In the genomic region with DNA sequence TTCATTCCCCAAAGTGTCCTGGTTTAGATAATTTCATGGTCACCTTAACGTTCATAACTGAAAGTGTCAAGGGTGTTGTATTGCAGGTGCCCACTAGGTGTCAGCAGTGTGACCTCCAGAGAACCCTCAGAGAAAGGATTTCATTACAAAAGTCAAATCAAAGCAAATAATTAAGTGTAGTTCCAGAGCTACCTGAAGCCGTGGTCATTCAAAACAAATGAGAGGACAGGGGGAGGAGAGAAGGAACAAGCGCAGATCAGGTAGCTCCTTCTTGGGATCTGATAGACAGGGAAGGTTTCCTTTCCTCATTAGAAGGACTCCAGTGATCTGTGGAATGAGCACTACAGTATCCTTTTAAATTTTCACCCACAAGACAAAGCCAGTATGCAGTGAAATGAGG, we compare ENCODE assay signal across 1 cellular context.
TF ChIP-seq lines count a peak whose summit lies in the region.

A gene with protein sequence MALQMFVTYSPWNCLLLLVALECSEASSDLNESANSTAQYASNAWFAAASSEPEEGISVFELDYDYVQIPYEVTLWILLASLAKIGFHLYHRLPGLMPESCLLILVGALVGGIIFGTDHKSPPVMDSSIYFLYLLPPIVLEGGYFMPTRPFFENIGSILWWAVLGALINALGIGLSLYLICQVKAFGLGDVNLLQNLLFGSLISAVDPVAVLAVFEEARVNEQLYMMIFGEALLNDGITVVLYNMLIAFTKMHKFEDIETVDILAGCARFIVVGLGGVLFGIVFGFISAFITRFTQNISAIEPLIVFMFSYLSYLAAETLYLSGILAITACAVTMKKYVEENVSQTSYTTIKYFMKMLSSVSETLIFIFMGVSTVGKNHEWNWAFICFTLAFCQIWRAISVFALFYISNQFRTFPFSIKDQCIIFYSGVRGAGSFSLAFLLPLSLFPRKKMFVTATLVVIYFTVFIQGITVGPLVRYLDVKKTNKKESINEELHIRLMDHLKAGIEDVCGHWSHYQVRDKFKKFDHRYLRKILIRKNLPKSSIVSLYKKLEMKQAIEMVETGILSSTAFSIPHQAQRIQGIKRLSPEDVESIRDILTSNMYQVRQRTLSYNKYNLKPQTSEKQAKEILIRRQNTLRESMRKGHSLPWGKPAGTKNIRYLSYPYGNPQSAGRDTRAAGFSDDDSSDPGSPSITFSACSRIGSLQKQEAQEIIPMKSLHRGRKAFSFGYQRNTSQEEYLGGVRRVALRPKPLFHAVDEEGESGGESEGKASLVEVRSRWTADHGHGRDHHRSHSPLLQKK (plus strand): TSS at position 207 of the 400 bp plus-strand sequence. CDS start 534 bp downstream, outside the sequence.

TF ChIP-seq in endothelial cell of umbilical vein, 7 proteins besides CTCF, POLR2A, EP300 and RAD21:
- TF ChIP-seq EZH2 (IDR thresholded peaks at IDR 0.05; ENCODE audit: borderline replicate concordance, low read depth, low read length, severe bottlenecking) (peak; percentile 39), MYC (IDR thresholded peaks at IDR 0.05; ENCODE audit: low read depth, low read length) (no peak)
